Comparison of ENCODE assay signal across 24 cellular contexts in genomic region chr1:39484564-39484963, GRCh38. TPM values are rescaled to one million over a fixed set of nuclear protein-coding genes. Genes with fewer than 3 reads are reported as not detected.
DNase-seq lines count a peak whose midpoint lies in the region; ATAC-seq and TF ChIP-seq lines count a peak whose summit lies in the region.
"Had no signal": no experiment of that assay in that cellular context is flagged by ENCODE, and none has a peak within 500 bp of the region (broad histone marks: within the 10 kb centered on the region; RNA-seq: fewer than 3 reads in every experiment).

No MANE protein-coding gene starts in this region.

- H3K4me3 ChIP-seq in right atrium auricular region: no peak overlapping the region
- H3K4me3 ChIP-seq in ovary: no peak overlapping the region
- H3K4me3 ChIP-seq in thyroid gland (replicated peaks in 1 of 3): no peak overlapping the region
- H3K4me3 ChIP-seq: A549; BLaER1 treated with 17β-estradiol and CSF1 and Interleukin-3, amounts not matched to agents 10 nM and 100 nM; GM12878; GM23248 had no signal

- no peak overlapping the region for H3K4me3 Mint-ChIP-seq in nephron progenitor cell
- H3K4me3 Mint-ChIP-seq: CD14-positive monocyte; CD4-positive, alpha-beta T cell; H9 had no signal

- no peak for TF ChIP-seq EP300 in ovary (IDR thresholded peaks at IDR 0.05)

- H3K36me3 Mint-ChIP-seq in nephron progenitor cell (ENCODE audit: low read depth): peaks cover 72% of the 10 kb centered on the region

- H3K9me3 ChIP-seq in right atrium auricular region (no peaks in the 10 kb centered on the region), ovary (no peaks in the 10 kb centered on the region), thyroid gland (no peaks in the 10 kb centered on the region)
- H3K9me3 ChIP-seq: A549; BE2C; BLaER1 treated with 17β-estradiol and CSF1 and Interleukin-3, amounts not matched to agents 10 nM and 100 nM had no signal

- H3K36me3 ChIP-seq in right atrium auricular region (peaks cover 73% of the 10 kb centered on the region), ovary (no peaks in the 10 kb centered on the region), thyroid gland (peaks cover 22 to 26% of the 10 kb centered on the region in 2 donors)
- H3K36me3 ChIP-seq: BE2C had no signal

- peaks cover 13% of the 10 kb centered on the region for H3K27me3 Mint-ChIP-seq in nephron progenitor cell (ENCODE audit: low read depth, poor library complexity)
- H3K27me3 Mint-ChIP-seq: CD4-positive, alpha-beta T cell had no signal

- H3K4me1 ChIP-seq in right atrium auricular region (peaks cover 0 to 8% of the 10 kb centered on the region in 2 donors), ovary (ENCODE audit: insufficient read depth) (peaks cover 13% of the 10 kb centered on the region), thyroid gland (peaks cover 27 to 51% of the 10 kb centered on the region in 2 donors)
- H3K4me1 ChIP-seq: A549, BE2C had no signal

- no peaks in the 10 kb centered on the region for H3K27me3 ChIP-seq in right atrium auricular region
- no peaks in the 10 kb centered on the region for H3K27me3 ChIP-seq in ovary
- no peaks in the 10 kb centered on the region for H3K27me3 ChIP-seq in thyroid gland
- H3K27me3 ChIP-seq: BE2C had no signal

- no peaks in the 10 kb centered on the region for H3K4me1 Mint-ChIP-seq in nephron progenitor cell
- H3K4me1 Mint-ChIP-seq: H9 had no signal

- H3K27ac Mint-ChIP-seq in nephron progenitor cell: no peak overlapping the region
- H3K27ac Mint-ChIP-seq: CD4-positive, alpha-beta T cell; CD8-positive, alpha-beta memory T cell had no signal

- no peak for TF ChIP-seq POLR2A in ovary (IDR thresholded peaks at IDR 0.05)
- no peak for TF ChIP-seq POLR2A in thyroid gland (IDR thresholded peaks at IDR 0.05)

- no peak for ATAC-seq in left cardiac atrium
- ATAC-seq in HG02970 (IDR thresholded peaks at IDR 0.05; ENCODE audit: low FRiP score, unreplicated experiment): no peak
- ATAC-seq: A549, GM12878, HCT116 had no signal

- H3K27ac ChIP-seq in right atrium auricular region: peak overlapping the region; percentile 57 to 69
- peak overlapping the region; percentile 23 to 90 for H3K27ac ChIP-seq in ovary
- peak overlapping the region; percentile 80 to 84 (median 80) for H3K27ac ChIP-seq in thyroid gland
- H3K27ac ChIP-seq: A549; BLaER1 treated with 17β-estradiol and CSF1 and Interleukin-3, amounts not matched to agents 10 nM and 100 nM; GM23248 had no signal

- 85 to 90% (median 88%) methylated on average over 7 of the region's 7 CpGs for WGBS in ovary, 3 donors
- WGBS in thyroid gland, 2 donors: 62 to 67% methylated on average over 7 of the region's 7 CpGs

- DNase-seq in right atrium auricular region (ENCODE audit: low spot score) (no peak), left cardiac atrium (no peak), ovary (no peak), thyroid gland (peak; percentile 45 to 55), nephron progenitor cell (no peak)
- DNase-seq: 8988T; ACHN; AML-193; BE2C; CD4-positive, alpha-beta T cell; CD8-positive, alpha-beta memory T cell; DMS 273 treated with DMSO at 0.1 percent for 48 hours; DMS79; EL; GDM1; GM23248; H9 had no signal

- no peaks in the 10 kb centered on the region for H3K9me3 Mint-ChIP-seq in nephron progenitor cell
- H3K9me3 Mint-ChIP-seq: CD14-positive monocyte; CD4-positive, alpha-beta T cell; CD8-positive, alpha-beta memory T cell; H9 had no signal

- TF ChIP-seq CTCF in right atrium auricular region (IDR thresholded peaks at IDR 0.05) (no peak), ovary (IDR thresholded peaks at IDR 0.05) (no peak), thyroid gland (IDR thresholded peaks at IDR 0.05) (no peak), nephron progenitor cell (IDR thresholded peaks at IDR 0.05) (no peak)

- intact Hi-C loops in left cardiac atrium (cut with DNase I) (loop anchor here in 1 of 2 donors (10.0 kb wide), 1 partner anchor 50 kb away; no protein-coding TSS in a partner anchor), ovary (cut with DNase I) (no loop called here), thyroid gland (cut with DNase I) (no loop called here)

RNA-seq across cellular contexts. Expression of gene BMP8A, which starts 6.9 kb away (rescaled TPM):
- total RNA-seq in right atrium auricular region (1 to 10 TPM; 1.4 to 3.2 TPM), left cardiac atrium (1 to 10 TPM; 1.3 to 2.9 TPM), ovary (10 to 100 TPM in 2 of 7 donors, 1 to 10 TPM in 5; 1.4 to 11.0 (median 6.9) TPM), thyroid gland (100 to 1,000 TPM in 3 of 4 donors, 10 to 100 TPM in 1; 58.5 to 386 (median 270) TPM)
- 1 to 10 TPM in 1 of 2 donors, not detected in 1; 1.2 TPM for polyA plus RNA-seq in ovary
- total RNA-seq: CD4-positive, alpha-beta T cell; GM12878; GM23248; H4 had no signal
- polyA plus RNA-seq: CD14-positive monocyte; CD8-positive, alpha-beta memory T cell; GM12878; GM23248 had no signal

Comparison
In these comparisons a context has a peak if more than half of its experiments do, and no peak if none do; other contexts are left out.
1. DNase-seq: peak in thyroid gland (2 of 2); none in right atrium auricular region (single experiment), left cardiac atrium (single experiment), ovary (0 of 5) and nephron progenitor cell (single experiment).
2. RNA of gene BMP8A, which starts 6.9 kb away (total RNA-seq): 58.5 to 386 TPM in thyroid gland; 1.4 to 11.0 TPM in ovary, 1.4 to 3.2 TPM in right atrium auricular region and 1.3 to 2.9 TPM in left cardiac atrium; every median in the first group is over 4 times any median in the second.
3. Peak in every context shown above with its lines, with median percentiles within 50 percentile points of each other: H3K27ac ChIP-seq.